ENCODE assay signal across 1 cellular context in genomic region chr10:46925853-46926252, GRCh38.
A peak's percentile ranks its signal among the peaks of the same experiment; 100 is the strongest.
TF ChIP-seq lines count a peak whose summit lies in the region.

No MANE protein-coding gene starts in this region.

TF ChIP-seq in HCT116, 20 proteins besides CTCF, POLR2A, EP300 and RAD21:
- TF ChIP-seq CEBPB (IDR thresholded peaks at IDR 0.05; ENCODE audit: low read depth) = peak; percentile 44; the same call in 1 of the 2 replicates
